ENCODE assay signal across 9 cellular contexts in genomic region chr20:41231850-41232249, GRCh38.
DNase-seq lines count a peak whose midpoint lies in the region; ATAC-seq and TF ChIP-seq lines count a peak whose summit lies in the region.
"Had no signal": no experiment of that assay in that cellular context is flagged by ENCODE, and none has a peak within 500 bp of the region (broad histone marks: within the 10 kb centered on the region; RNA-seq: fewer than 3 reads in every experiment).

No MANE protein-coding gene starts in this region.

- peaks cover 24 to 79% (median 70%) of the 10 kb centered on the region in 9 donors for H3K4me1 ChIP-seq in heart right ventricle
- peaks cover 0 to 7% of the 10 kb centered on the region in 2 donors for H3K4me1 ChIP-seq in naive thymus-derived CD4-positive, alpha-beta T cell (ENCODE audit: control insufficient read depth in 2 of 2, insufficient read depth in 2 of 2, low read length in 2 of 2)
- H3K4me1 ChIP-seq in urinary bladder (ENCODE audit: insufficient read depth) = peaks cover 5% of the 10 kb centered on the region

- no peaks in the 10 kb centered on the region for H3K36me3 ChIP-seq in heart right ventricle
- no peaks in the 10 kb centered on the region for H3K36me3 ChIP-seq in brain microvascular endothelial cell (replicated peaks)
- no peaks in the 10 kb centered on the region for H3K36me3 ChIP-seq in naive thymus-derived CD4-positive, alpha-beta T cell (ENCODE audit: control insufficient read depth in 2 of 3, insufficient read depth in 3 of 3, low read length in 3 of 3)
- H3K36me3 ChIP-seq in urinary bladder (ENCODE audit: insufficient read depth) = no peaks in the 10 kb centered on the region
- H3K36me3 ChIP-seq: BE2C had no signal

- no peaks in the 10 kb centered on the region for H3K27me3 ChIP-seq in heart right ventricle
- no peaks in the 10 kb centered on the region for H3K27me3 ChIP-seq in brain microvascular endothelial cell (replicated peaks)
- no peaks in the 10 kb centered on the region for H3K27me3 ChIP-seq in naive thymus-derived CD4-positive, alpha-beta T cell (ENCODE audit: control insufficient read depth in 2 of 2, insufficient read depth in 2 of 2, low read length in 2 of 2)
- H3K27me3 ChIP-seq: BE2C had no signal

- TF ChIP-seq CTCF in heart right ventricle (IDR thresholded peaks at IDR 0.05) = no peak
- no peak for TF ChIP-seq CTCF in brain microvascular endothelial cell (IDR thresholded peaks at IDR 0.05; ENCODE audit: low read depth, low read length, missing control alignments)

- H3K27ac ChIP-seq in heart right ventricle (peak overlapping the region in 9 of 10 donors; percentile 63 to 88 (median 82)), brain microvascular endothelial cell (peak overlapping the region; percentile 61), urinary bladder (ENCODE audit: low read depth) (peak overlapping the region; percentile 64)
- no peak overlapping the region for H3K27ac ChIP-seq in naive thymus-derived CD4-positive, alpha-beta T cell (ENCODE audit: low read depth, low read length)

- in situ Hi-C loops in brain microvascular endothelial cell (cut with HindIII; ENCODE audit: low pct_ligation_motif_present, low sequenced_read_pairs) = no loop called here

- no peaks in the 10 kb centered on the region for H3K9me3 ChIP-seq in heart right ventricle
- no peaks in the 10 kb centered on the region for H3K9me3 ChIP-seq in naive thymus-derived CD4-positive, alpha-beta T cell (ENCODE audit: control insufficient read depth in 2 of 3, low read length in 3 of 3)
- H3K9me3 ChIP-seq: BE2C had no signal

- H3K27me3 Mint-ChIP-seq in naive thymus-derived CD4-positive, alpha-beta T cell = no peaks in the 10 kb centered on the region
- no peaks in the 10 kb centered on the region for H3K27me3 Mint-ChIP-seq in natural killer cell treated with Interleukin-12 subunit alpha and Interleukin-12 subunit beta and Interleukin-15 and Interleukin-18, amount 100 ng/mL, for 72 hours

- H3K4me3 ChIP-seq in heart right ventricle (no peak overlapping the region), brain microvascular endothelial cell (ENCODE audit: low read depth, low read length) (no peak overlapping the region), urinary bladder (ENCODE audit: low read depth, low read length) (no peak overlapping the region)
- no peak overlapping the region for H3K4me3 ChIP-seq in naive thymus-derived CD4-positive, alpha-beta T cell (ENCODE audit: low read length)

- CTCF ChIA-PET in naive thymus-derived CD4-positive, alpha-beta T cell (lab: Charles Lee) = interaction anchor here (0.6 to 4.8 kb wide), 14 partner anchors 9 to 264 kb away, joined by 3 to 122 read pairs (median 6); partner anchors contain the start of gene PLCG1

- intact Hi-C loops in heart right ventricle (cut with DNase I) (loop anchor here (1.0 to 10.0 kb wide), 14 partner anchors 17 to 180 kb away; partner anchors contain the start of genes PLCG1 (in 2 of the 10), LPIN3 (in 1 of the 10) and ZHX3 (in 1 of the 10)), cardiac septum (cut with DNase I) (loop anchor here (1.0 to 5.0 kb wide), 4 partner anchors 59 to 180 kb away; partner anchors contain the start of gene PLCG1)
- intact Hi-C loops in naive thymus-derived CD4-positive, alpha-beta T cell (cut with micrococcal nuclease) = loop anchor here (1.0 to 10.0 kb wide), 11 partner anchors 59 to 264 kb away; partner anchors contain the start of genes LPIN3 (in 2 of the 2) and ZHX3 (in 2 of the 2)

- H3K27ac Mint-ChIP-seq in naive thymus-derived CD4-positive, alpha-beta T cell = peak overlapping the region in 6 of 9 donors; percentile 20 to 68 (median 48)
- no peak overlapping the region for H3K27ac Mint-ChIP-seq in natural killer cell treated with Interleukin-12 subunit alpha and Interleukin-12 subunit beta and Interleukin-15 and Interleukin-18, amount 100 ng/mL, for 72 hours

- peaks cover 16 to 31% (median 23%) of the 10 kb centered on the region in 7 donors for H3K4me1 Mint-ChIP-seq in naive thymus-derived CD4-positive, alpha-beta T cell
- peaks cover 12 to 14% of the 10 kb centered on the region in 2 donors for H3K4me1 Mint-ChIP-seq in natural killer cell treated with Interleukin-12 subunit alpha and Interleukin-12 subunit beta and Interleukin-15 and Interleukin-18, amount 100 ng/mL, for 72 hours (ENCODE audit: low read depth in 2 of 2)

- WGBS in heart right ventricle, 2 donors = 77 to 86% methylated on average over 4 of the region's 4 CpGs
- WGBS in urinary bladder = 63% methylated on average over 4 of the region's 4 CpGs

- H3K36me3 Mint-ChIP-seq in naive thymus-derived CD4-positive, alpha-beta T cell = peaks cover 0 to 3% (median 0%) of the 10 kb centered on the region in 5 donors
- no peaks in the 10 kb centered on the region for H3K36me3 Mint-ChIP-seq in natural killer cell treated with Interleukin-12 subunit alpha and Interleukin-12 subunit beta and Interleukin-15 and Interleukin-18, amount 100 ng/mL, for 72 hours

- peak overlapping the region in 9 of 10 donors; percentile 13 to 71 (median 61) for H3K4me3 Mint-ChIP-seq in naive thymus-derived CD4-positive, alpha-beta T cell
- no peak overlapping the region for H3K4me3 Mint-ChIP-seq in natural killer cell treated with Interleukin-12 subunit alpha and Interleukin-12 subunit beta and Interleukin-15 and Interleukin-18, amount 100 ng/mL, for 72 hours

- no peaks in the 10 kb centered on the region for H3K9me3 Mint-ChIP-seq in naive thymus-derived CD4-positive, alpha-beta T cell
- H3K9me3 Mint-ChIP-seq in natural killer cell treated with Interleukin-12 subunit alpha and Interleukin-12 subunit beta and Interleukin-15 and Interleukin-18, amount 100 ng/mL, for 72 hours = no peaks in the 10 kb centered on the region

- ATAC-seq in heart right ventricle = no peak
- no peak for ATAC-seq in naive thymus-derived CD4-positive, alpha-beta T cell
- ATAC-seq in natural killer cell treated with Interleukin-12 subunit alpha and Interleukin-12 subunit beta and Interleukin-15 and Interleukin-18, amount 100 ng/mL, for 72 hours = no peak

- no peak for DNase-seq in heart right ventricle
- DNase-seq in cardiac septum (ENCODE audit: low spot score) = no peak
- no peak for DNase-seq in brain microvascular endothelial cell
- peak in 3 of 9 donors; percentile 4 to 10 (median 5) for DNase-seq in naive thymus-derived CD4-positive, alpha-beta T cell
- DNase-seq in HUDEP-2 (lab: John Stamatoyannopoulos, UW; ENCODE audit: unreplicated experiment in 76 of 76) = no peak
- DNase-seq in HuH-7 (ENCODE audit: low spot score) = no peak
- DNase-seq in natural killer cell treated with Interleukin-12 subunit alpha and Interleukin-12 subunit beta and Interleukin-15 and Interleukin-18, amount 100 ng/mL, for 72 hours (ENCODE audit: low spot score) = no peak

- POLR2A ChIA-PET in naive thymus-derived CD4-positive, alpha-beta T cell (lab: Charles Lee) = interaction anchor here (0.7 to 3.4 kb wide), 4 partner anchors 35 to 97 kb away, joined by 3 to 18 read pairs (median 3); no protein-coding TSS in a partner anchor

Comparison
In these comparisons a context has a peak if more than half of its experiments do, and no peak if none do; other contexts are left out.
1. H3K27ac Mint-ChIP-seq: peak in naive thymus-derived CD4-positive, alpha-beta T cell (6 of 9); none in natural killer cell treated with Interleukin-12 subunit alpha and Interleukin-12 subunit beta and Interleukin-15 and Interleukin-18, amount 100 ng/mL, for 72 hours (0 of 2).